24 cellular contexts compared by ENCODE assay signal in the genomic region with DNA sequence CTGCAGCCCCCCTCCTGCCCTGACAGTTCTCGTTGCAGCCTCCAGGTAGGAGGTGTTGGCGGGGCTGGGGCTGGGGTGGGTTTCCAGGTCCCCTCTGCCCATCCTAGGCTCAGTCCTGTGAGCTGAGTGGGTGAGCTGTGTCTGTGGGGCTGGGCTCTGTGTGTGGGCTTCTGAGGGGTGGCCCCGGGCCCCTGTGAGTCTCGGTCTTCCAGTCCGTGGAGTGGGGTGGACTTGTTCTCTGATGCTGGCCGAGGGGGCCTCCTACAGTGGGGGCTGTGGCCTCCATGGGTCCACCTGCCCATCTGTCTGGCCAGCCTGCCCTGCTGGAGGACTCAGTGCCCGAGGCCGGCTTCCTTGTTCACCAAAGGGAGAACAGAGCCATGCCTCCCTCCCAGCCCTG. TPM values are rescaled to one million over a fixed set of nuclear protein-coding genes. Genes with fewer than 3 reads are reported as not detected.
DNase-seq lines count a peak whose midpoint lies in the region; ATAC-seq and TF ChIP-seq lines count a peak whose summit lies in the region.
"Had no signal": no experiment of that assay in that cellular context is flagged by ENCODE, and none has a peak within 500 bp of the region (broad histone marks: within the 10 kb centered on the region; RNA-seq: fewer than 3 reads in every experiment).

No MANE protein-coding gene starts in this region.

- H3K9ac ChIP-seq in smooth muscle cell (ENCODE audit: low read depth), result no peak overlapping the region

- H3K4me1 ChIP-seq in smooth muscle cell (ENCODE audit: low read depth), result peaks cover 6% of the 10 kb centered on the region
- peaks cover 0 to 14% of the 10 kb centered on the region in 2 donors for H3K4me1 ChIP-seq in thoracic aorta (ENCODE audit: control insufficient read depth in 1 of 2, low read depth in 2 of 2)
- H3K4me1 ChIP-seq: A549, HAP-1 had no signal

- H2AFZ ChIP-seq in smooth muscle cell (ENCODE audit: low read depth), result no peak overlapping the region
- H2AFZ ChIP-seq: GM23338 had no signal

- H3K27me3 ChIP-seq in H7 (ENCODE audit: control insufficient read depth, insufficient read depth, low read length), result no peaks in the 10 kb centered on the region
- no peaks in the 10 kb centered on the region for H3K27me3 ChIP-seq in layer of hippocampus (ENCODE audit: control insufficient read depth, insufficient read depth, low read length)
- H3K27me3 ChIP-seq in smooth muscle cell (ENCODE audit: low read depth), result no peaks in the 10 kb centered on the region
- H3K27me3 ChIP-seq in thoracic aorta (replicated peaks; ENCODE audit: insufficient read depth), result no peaks in the 10 kb centered on the region

- ATAC-seq in thoracic aorta (ENCODE audit: insufficient number of reproducible peaks, low FRiP score, low read depth) (no peak), HG02970 (IDR thresholded peaks at IDR 0.05; ENCODE audit: low FRiP score, unreplicated experiment) (no peak)
- ATAC-seq: GM23338 had no signal

- DNase-seq in H7 (peak; percentile 60), smooth muscle cell (lab: John Stamatoyannopoulos, UW; ENCODE audit: unreplicated experiment) (no peak), thoracic aorta (ENCODE audit: low spot score) (no peak)
- no peak for DNase-seq in effector CD8-positive, alpha-beta T cell (lab: John Stamatoyannopoulos, UW)
- no peak for DNase-seq in activated naive CD4-positive, alpha-beta T cell (lab: John Stamatoyannopoulos, UW)
- DNase-seq: 8988T, ACHN, AML-193, C1 segment of cervical spinal cord, Calu3, COR-L47, DMS53, DMS79 treated with DMSO at 0.1 percent for 48 hours, HFFc6 had no signal

- no peaks in the 10 kb centered on the region for H4K20me1 ChIP-seq in smooth muscle cell (ENCODE audit: low read depth)

- H3K36me3 ChIP-seq in H7 (replicated peaks; ENCODE audit: control insufficient read depth, insufficient read depth, low read length), result no peaks in the 10 kb centered on the region
- no peaks in the 10 kb centered on the region for H3K36me3 ChIP-seq in smooth muscle cell (ENCODE audit: low read depth)
- H3K36me3 ChIP-seq in thoracic aorta, result no peaks in the 10 kb centered on the region
- H3K36me3 ChIP-seq: HAP-1 had no signal

- H3K9me3 ChIP-seq in smooth muscle cell (replicated peaks; ENCODE audit: low read depth) (no peaks in the 10 kb centered on the region), thoracic aorta (no peaks in the 10 kb centered on the region)
- H3K9me3 ChIP-seq: A549, HAP-1 had no signal

- no peak for TF ChIP-seq CTCF in smooth muscle cell (IDR thresholded peaks at IDR 0.05; ENCODE audit: borderline replicate concordance, insufficient read depth, poor library complexity, severe bottlenecking)
- TF ChIP-seq CTCF in thoracic aorta (IDR thresholded peaks at IDR 0.05), result no peak

- H3K79me2 ChIP-seq in smooth muscle cell (ENCODE audit: low read depth), result no peaks in the 10 kb centered on the region

- H3K27ac ChIP-seq in layer of hippocampus (ENCODE audit: low read depth, low read length) (peak overlapping the region; percentile 35), smooth muscle cell (ENCODE audit: low read depth) (peak overlapping the region; percentile 18), thoracic aorta (peak overlapping the region; percentile 80 to 88)
- H3K27ac ChIP-seq: A549 had no signal

- H3F3A ChIP-seq in smooth muscle cell (ENCODE audit: low read depth), result no peaks in the 10 kb centered on the region

- WGBS in smooth muscle cell (ENCODE audit: low lambda C conversion rate), result 95% methylated on average over 6 of the region's 8 CpGs

- H3K4me2 ChIP-seq in smooth muscle cell, result no peak overlapping the region
- H3K4me2 ChIP-seq: A549, GM23338 had no signal

- H3K4me3 ChIP-seq in H7 (ENCODE audit: insufficient read depth, low read depth, low read length) (no peak overlapping the region), smooth muscle cell (no peak overlapping the region), thoracic aorta (no peak overlapping the region)
- H3K4me3 ChIP-seq: A549, GM23338, HAP-1 had no signal

RNA-seq across cellular contexts. Expression of a gene that starts 32.7 kb away (rescaled TPM):
- total RNA-seq in H7 (2014; rRNA removed; shearing (Covaris generic)), result 10.0 and 12.8 TPM in 2 replicates
- total RNA-seq in smooth muscle cell (1.8 and 4.2 TPM in 2 replicates), thoracic aorta (10 to 100 TPM in 1 of 2 donors, 1 to 10 TPM in 1; 5.7 to 10.1 TPM)
- 2.9 and 3.5 TPM in 2 replicates for polyA plus RNA-seq in smooth muscle cell

RNA-seq across cellular contexts. Expression of a gene that starts 43.4 kb away (rescaled TPM):
- 7.1 and 9.5 TPM in 2 replicates for total RNA-seq in H7 (2014; rRNA removed; shearing (Covaris generic))
- total RNA-seq in smooth muscle cell, result 17.1 and 25.3 TPM in 2 replicates
- polyA plus RNA-seq in smooth muscle cell, result 29.8 and 33.2 TPM in 2 replicates
- total RNA-seq in thoracic aorta, result 10 to 100 TPM; 47.1 to 49.3 TPM

RNA-seq across cellular contexts. Expression of a gene that starts 58.3 kb away (rescaled TPM):
- total RNA-seq in H7 (2014; rRNA removed; shearing (Covaris generic)), result 0.18 and 0.21 TPM in 2 replicates
- total RNA-seq in smooth muscle cell (not detected in 2 replicates), thoracic aorta (1 to 10 TPM; 3.0 to 3.8 TPM)
- polyA plus RNA-seq in smooth muscle cell, result not detected in 2 replicates
- total RNA-seq: Calu3; CD4-positive, alpha-beta memory T cell; Daoy; G401; H4; HFFc6 had no signal
- polyA plus RNA-seq: BJ; CD4-positive, alpha-beta memory T cell had no signal

Comparison
In these comparisons a context has a peak if more than half of its experiments do, and no peak if none do; other contexts are left out.
1. H3K27ac ChIP-seq: peak in every context shown above with its lines; median percentile 84 in thoracic aorta; 35 in layer of hippocampus; 18 in smooth muscle cell.